8 cellular contexts compared by ENCODE assay signal in the genomic region with DNA sequence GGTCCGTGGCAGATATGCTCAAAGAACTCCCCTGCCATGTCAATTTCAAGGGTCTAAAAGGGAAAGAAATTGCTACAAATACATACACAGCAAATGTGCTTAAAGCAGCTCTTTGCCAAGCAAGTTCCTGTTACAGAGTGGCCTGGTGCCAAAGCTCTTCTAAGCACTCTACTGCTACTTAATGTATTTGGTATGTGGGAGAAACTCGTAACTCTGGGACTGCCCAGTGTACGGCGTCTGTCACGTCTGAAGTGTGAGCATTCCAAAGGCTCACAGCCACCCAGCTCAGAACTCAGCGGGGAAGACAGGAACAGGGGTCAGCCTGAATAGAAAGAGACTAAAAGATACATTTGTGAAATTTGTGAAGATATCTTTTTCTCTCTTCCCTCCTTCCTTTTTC. TPM values are rescaled to one million over a fixed set of nuclear protein-coding genes. Genes with fewer than 3 reads are reported as not detected.
DNase-seq lines count a peak whose midpoint lies in the region; ATAC-seq and TF ChIP-seq lines count a peak whose summit lies in the region.

No MANE protein-coding gene starts in this region.

- TF ChIP-seq CTCF in RWPE1 (conservative IDR thresholded peaks at IDR 0.05; ENCODE audit: low read depth) = no peak
- no peak for TF ChIP-seq CTCF in ovary (IDR thresholded peaks at IDR 0.05)

- POLR2A ChIA-PET in RWPE1 (lab: Yijun Ruan, JAX; ENCODE audit: low non-redundant PET) = no interaction called here

- intact Hi-C loops in ovary (cut with DNase I) = no loop called here

- H3K27ac ChIP-seq in RWPE1 = peak overlapping the region; percentile 65; the same call in 1 of the 2 replicates
- peak overlapping the region in 1 of 2 donors; percentile 67 for H3K27ac ChIP-seq in ovary

- peak; percentile 29 for DNase-seq in NCI-H1694 treated with DMSO at 0.1 percent for 48 hours (lab: John Stamatoyannopoulos, UW)
- no peak for DNase-seq in NCI-H1694 (lab: John Stamatoyannopoulos, UW)
- DNase-seq in RWPE1 (ENCODE audit: low spot score) = peak; percentile 36
- peak; percentile 98 for DNase-seq in fibroblast of the conjunctiva (ENCODE audit: low read depth)
- DNase-seq in ovary = peak; percentile 53 to 77 (median 71)
- no peak for DNase-seq in OCI-M1 (lab: John Stamatoyannopoulos, UW)

- H3K9me3 ChIP-seq in ovary = no peaks in the 10 kb centered on the region

- no peak for ATAC-seq in GM18909 (IDR thresholded peaks at IDR 0.05; ENCODE audit: poor library complexity, unreplicated experiment)
- ATAC-seq in HG03095 (IDR thresholded peaks at IDR 0.05; ENCODE audit: unreplicated experiment) = no peak

- CTCF ChIA-PET in RWPE1 (lab: Yijun Ruan, JAX) = no interaction called here

- H3K27me3 ChIP-seq in ovary = no peaks in the 10 kb centered on the region

- no peak for TF ChIP-seq POLR2A in ovary (IDR thresholded peaks at IDR 0.05)

- no peaks in the 10 kb centered on the region for H3K36me3 ChIP-seq in ovary

- WGBS in ovary, 3 donors = 1 to 3% (median 1%) methylated on average over 6 of the region's 6 CpGs

- TF ChIP-seq EP300 in ovary (IDR thresholded peaks at IDR 0.05) = no peak

- H3K4me1 ChIP-seq in ovary (ENCODE audit: insufficient read depth) = peaks cover 22% of the 10 kb centered on the region

- H3K4me3 ChIP-seq in ovary = peak overlapping the region; percentile 25

RNA-seq across cellular contexts. Expression of a gene that starts 54.6 kb away (rescaled TPM):
- 10 to 100 TPM; 41.7 to 79.2 (median 67.2) TPM for total RNA-seq in ovary
- polyA plus RNA-seq in ovary = 10 to 100 TPM; 11.6 to 17.1 TPM

Comparison
In these comparisons a context has a peak if more than half of its experiments do, and no peak if none do; other contexts are left out.
1. DNase-seq: peak in NCI-H1694 treated with DMSO at 0.1 percent for 48 hours (single experiment), RWPE1 (single experiment), fibroblast of the conjunctiva (single experiment) and ovary (5 of 5); none in NCI-H1694 (single experiment) and OCI-M1 (single experiment).